ENCODE assay signal across 10 cellular contexts in genomic region chr19:3508771-3509535, GRCh38. TPM values are rescaled to one million over a fixed set of nuclear protein-coding genes. Genes with fewer than 3 reads are reported as not detected.
DNase-seq lines count a peak whose midpoint lies in the region; ATAC-seq and TF ChIP-seq lines count a peak whose summit lies in the region.
"Had no signal": no experiment of that assay in that cellular context is flagged by ENCODE, and none has a peak within 500 bp of the region (broad histone marks: within the 10 kb centered on the region; RNA-seq: fewer than 3 reads in every experiment).

No MANE protein-coding gene starts in this region.

- no peak for TF ChIP-seq POLR2A in esophagus muscularis mucosa (IDR thresholded peaks at IDR 0.05; ENCODE audit: low read depth)

- TF ChIP-seq CTCF in WTC11 (IDR thresholded peaks at IDR 0.05) (no peak), glutamatergic neuron (IDR thresholded peaks at IDR 0.05; ENCODE audit: partially characterized antibody, unreplicated experiment) (no peak), GM10248 (IDR thresholded peaks at IDR 0.05; ENCODE audit: control extremely low read depth, extremely low read depth, low read depth, missing control alignments) (no peak), esophagus muscularis mucosa (IDR thresholded peaks at IDR 0.05) (no peak)

- H3K4me1 ChIP-seq in esophagus muscularis mucosa = peaks cover 35 to 81% (median 60%) of the 10 kb centered on the region in 4 donors

- H3K36me3 ChIP-seq in esophagus muscularis mucosa = peaks cover 0 to 31% (median 22%) of the 10 kb centered on the region in 4 donors
- H3K36me3 ChIP-seq: right atrium auricular region had no signal

- H3K9me3 ChIP-seq in esophagus muscularis mucosa = no peaks in the 10 kb centered on the region
- H3K9me3 ChIP-seq: right atrium auricular region had no signal

- H3K27me3 ChIP-seq in esophagus muscularis mucosa = no peaks in the 10 kb centered on the region
- H3K27me3 ChIP-seq: right atrium auricular region had no signal

- H3K4me3 Mint-ChIP-seq in WTC11 = no peak overlapping the region
- H3K4me3 Mint-ChIP-seq in glutamatergic neuron (ENCODE audit: unreplicated experiment) = peak overlapping the region; percentile 65
- peak overlapping the region; percentile 93 for H3K4me3 Mint-ChIP-seq in stimulated activated effector memory CD8-positive, alpha-beta T cell treated with anti-CD3 and anti-CD28 coated beads, Interleukin-12 subunit alpha, Interleukin-12 subunit beta, amount 100 ng/mL, for 72 hours

- H3K27ac Mint-ChIP-seq in WTC11 = peak overlapping the region; percentile 83; the same call in 1 of the 2 replicates
- H3K27ac Mint-ChIP-seq in glutamatergic neuron (ENCODE audit: unreplicated experiment) = no peak overlapping the region
- H3K27ac Mint-ChIP-seq in stimulated activated effector memory CD8-positive, alpha-beta T cell treated with anti-CD3 and anti-CD28 coated beads, Interleukin-12 subunit alpha, Interleukin-12 subunit beta, amount 100 ng/mL, for 72 hours = peak overlapping the region; percentile 89

- peak; percentile 10 to 14 for DNase-seq in activated CD4-positive, alpha-beta T cell treated with anti-CD3 and anti-CD28 coated beads, Interleukin-2, amount 50 U/mL, for 48 hours
- DNase-seq in activated CD4-positive, alpha-beta T cell treated with anti-CD3 and anti-CD28 coated beads for 48 hours = no peak
- DNase-seq in WTC11 (ENCODE audit: low spot score) (no peak), glutamatergic neuron (no peak), NCI-H146 treated with DMSO at 0.1 percent for 48 hours (lab: John Stamatoyannopoulos, UW; ENCODE audit: unreplicated experiment) (no peak), GM10248 (ENCODE audit: extremely low spot score) (no peak), esophagus muscularis mucosa (ENCODE audit: extremely low spot score) (no peak)
- no peak for DNase-seq in stimulated activated effector memory CD8-positive, alpha-beta T cell treated with anti-CD3 and anti-CD28 coated beads, Interleukin-12 subunit alpha, Interleukin-12 subunit beta, amount 100 ng/mL, for 72 hours (ENCODE audit: low spot score in 2 of 2)
- DNase-seq: left cardiac atrium had no signal

- CTCF ChIA-PET in WTC11 (lab: Charles Lee) = interaction anchor here (1.2 kb wide), 1 partner anchor 17 kb away, joined by 4 read pairs; no protein-coding TSS in a partner anchor
- CTCF ChIA-PET in GM10248 (lab: Yijun Ruan, JAX) = no interaction called here

- no peaks in the 10 kb centered on the region; the same call in 1 of the 2 replicates for H3K27me3 Mint-ChIP-seq in WTC11 (ENCODE audit: low read depth)
- peaks cover 7% of the 10 kb centered on the region for H3K27me3 Mint-ChIP-seq in glutamatergic neuron (ENCODE audit: unreplicated experiment)

- TF ChIP-seq EP300 in esophagus muscularis mucosa (IDR thresholded peaks at IDR 0.05) = no peak

- H3K4me1 Mint-ChIP-seq in WTC11 (peaks cover 18% of the 10 kb centered on the region), glutamatergic neuron (ENCODE audit: low read depth, unreplicated experiment) (peaks cover 15% of the 10 kb centered on the region)
- peaks cover 69% of the 10 kb centered on the region for H3K4me1 Mint-ChIP-seq in stimulated activated effector memory CD8-positive, alpha-beta T cell treated with anti-CD3 and anti-CD28 coated beads, Interleukin-12 subunit alpha, Interleukin-12 subunit beta, amount 100 ng/mL, for 72 hours

- peaks cover 12% of the 10 kb centered on the region; the same call in 1 of the 2 replicates for H3K36me3 Mint-ChIP-seq in WTC11
- H3K36me3 Mint-ChIP-seq in glutamatergic neuron (ENCODE audit: unreplicated experiment) = no peaks in the 10 kb centered on the region
- H3K36me3 Mint-ChIP-seq in stimulated activated effector memory CD8-positive, alpha-beta T cell treated with anti-CD3 and anti-CD28 coated beads, Interleukin-12 subunit alpha, Interleukin-12 subunit beta, amount 100 ng/mL, for 72 hours = peaks cover 64% of the 10 kb centered on the region

- H3K9me3 Mint-ChIP-seq in WTC11 (no peaks in the 10 kb centered on the region), glutamatergic neuron (ENCODE audit: unreplicated experiment) (peaks cover 4% of the 10 kb centered on the region)
- H3K9me3 Mint-ChIP-seq in stimulated activated effector memory CD8-positive, alpha-beta T cell treated with anti-CD3 and anti-CD28 coated beads, Interleukin-12 subunit alpha, Interleukin-12 subunit beta, amount 100 ng/mL, for 72 hours = no peaks in the 10 kb centered on the region

- H3K4me3 ChIP-seq in esophagus muscularis mucosa = no peak overlapping the region
- H3K4me3 ChIP-seq: right atrium auricular region had no signal

- WGBS in esophagus muscularis mucosa = 79% methylated on average over 23 of the region's 23 CpGs

- intact Hi-C loops in esophagus muscularis mucosa (cut with DNase I) = no loop called here

- ATAC-seq in WTC11 = no peak
- ATAC-seq in stimulated activated effector memory CD8-positive, alpha-beta T cell treated with anti-CD3 and anti-CD28 coated beads, Interleukin-12 subunit alpha, Interleukin-12 subunit beta, amount 100 ng/mL, for 72 hours = no peak
- ATAC-seq: left cardiac atrium had no signal

- peak overlapping the region in 1 of 4 donors; percentile 1 for H3K27ac ChIP-seq in esophagus muscularis mucosa (replicated peaks in 1 of 4)
- H3K27ac ChIP-seq: right atrium auricular region had no signal

- POLR2A ChIA-PET in WTC11 (lab: Charles Lee) = interaction anchor here (0.7 kb wide), 1 partner anchor 9 kb away, joined by 7 read pairs; no protein-coding TSS in a partner anchor
- POLR2A ChIA-PET in GM10248 (lab: Yijun Ruan, JAX) = no interaction called here

TF ChIP-seq in WTC11, 78 proteins besides CTCF, POLR2A, EP300 and RAD21:
- TF ChIP-seq ZNF219 (CRISPR knock-in tag; IDR thresholded peaks at IDR 0.05; ENCODE audit: borderline replicate concordance) (no peak), ZNF317 (CRISPR knock-in tag; IDR thresholded peaks at IDR 0.05; ENCODE audit: borderline replicate concordance, low read depth) (no peak), FOXJ3 (CRISPR knock-in tag; IDR thresholded peaks at IDR 0.05; ENCODE audit: borderline replicate concordance) (no peak), ATF1 (CRISPR knock-in tag; IDR thresholded peaks at IDR 0.05) (no peak), ZBTB21 (CRISPR knock-in tag; IDR thresholded peaks at IDR 0.05; ENCODE audit: borderline replicate concordance) (no peak), PREB (CRISPR knock-in tag; IDR thresholded peaks at IDR 0.05; ENCODE audit: borderline replicate concordance) (no peak), HMGA2 (CRISPR knock-in tag; IDR thresholded peaks at IDR 0.05) (no peak), CREB1 (CRISPR knock-in tag; IDR thresholded peaks at IDR 0.05) (no peak), OVOL2 (CRISPR knock-in tag; IDR thresholded peaks at IDR 0.05; ENCODE audit: borderline replicate concordance) (no peak), ZNF416 (CRISPR knock-in tag; IDR thresholded peaks at IDR 0.05) (no peak), FOXK1 (CRISPR knock-in tag; IDR thresholded peaks at IDR 0.05) (no peak), TEAD1 (CRISPR knock-in tag; IDR thresholded peaks at IDR 0.05) (no peak), CREM (CRISPR knock-in tag; IDR thresholded peaks at IDR 0.05) (no peak)
- TF ChIP-seq, protein P1, sequence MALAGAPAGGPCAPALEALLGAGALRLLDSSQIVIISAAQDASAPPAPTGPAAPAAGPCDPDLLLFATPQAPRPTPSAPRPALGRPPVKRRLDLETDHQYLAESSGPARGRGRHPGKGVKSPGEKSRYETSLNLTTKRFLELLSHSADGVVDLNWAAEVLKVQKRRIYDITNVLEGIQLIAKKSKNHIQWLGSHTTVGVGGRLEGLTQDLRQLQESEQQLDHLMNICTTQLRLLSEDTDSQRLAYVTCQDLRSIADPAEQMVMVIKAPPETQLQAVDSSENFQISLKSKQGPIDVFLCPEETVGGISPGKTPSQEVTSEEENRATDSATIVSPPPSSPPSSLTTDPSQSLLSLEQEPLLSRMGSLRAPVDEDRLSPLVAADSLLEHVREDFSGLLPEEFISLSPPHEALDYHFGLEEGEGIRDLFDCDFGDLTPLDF (CRISPR knock-in tag; IDR thresholded peaks at IDR 0.05) = no peak
- TF ChIP-seq, protein P2, sequence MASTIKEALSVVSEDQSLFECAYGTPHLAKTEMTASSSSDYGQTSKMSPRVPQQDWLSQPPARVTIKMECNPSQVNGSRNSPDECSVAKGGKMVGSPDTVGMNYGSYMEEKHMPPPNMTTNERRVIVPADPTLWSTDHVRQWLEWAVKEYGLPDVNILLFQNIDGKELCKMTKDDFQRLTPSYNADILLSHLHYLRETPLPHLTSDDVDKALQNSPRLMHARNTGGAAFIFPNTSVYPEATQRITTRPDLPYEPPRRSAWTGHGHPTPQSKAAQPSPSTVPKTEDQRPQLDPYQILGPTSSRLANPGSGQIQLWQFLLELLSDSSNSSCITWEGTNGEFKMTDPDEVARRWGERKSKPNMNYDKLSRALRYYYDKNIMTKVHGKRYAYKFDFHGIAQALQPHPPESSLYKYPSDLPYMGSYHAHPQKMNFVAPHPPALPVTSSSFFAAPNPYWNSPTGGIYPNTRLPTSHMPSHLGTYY (CRISPR knock-in tag; IDR thresholded peaks at IDR 0.05) = no peak

RNA-seq across cellular contexts. Expression of gene FZR1, which starts 2.8 kb away (rescaled TPM):
- total RNA-seq in WTC11 (2021) (43.6 to 60.8 TPM (median 44.4 TPM) in 3 replicates), glutamatergic neuron (ENCODE audit: unreplicated experiment) (51.3 TPM), esophagus muscularis mucosa (10 to 100 TPM; 15.8 to 41.2 (median 31.4) TPM)

RNA-seq across cellular contexts. Expression of gene DOHH, which starts 8.5 kb away (rescaled TPM):
- total RNA-seq in WTC11 (2021) = 16.9 to 22.2 TPM (median 18.3 TPM) in 3 replicates
- 8.5 TPM for total RNA-seq in glutamatergic neuron (ENCODE audit: unreplicated experiment)
- 10 to 100 TPM; 19.5 to 37.5 (median 25.8) TPM for total RNA-seq in esophagus muscularis mucosa

RNA-seq across cellular contexts. Expression of gene SMIM44, which starts 25.7 kb away (rescaled TPM):
- not detected in 3 replicates for total RNA-seq in WTC11 (2021)
- total RNA-seq in glutamatergic neuron (ENCODE audit: unreplicated experiment) = not detected
- total RNA-seq in esophagus muscularis mucosa = not detected
- total RNA-seq: left cardiac atrium, right atrium auricular region had no signal

RNA-seq across cellular contexts. Expression of gene SMIM24, which starts 28.6 kb away (rescaled TPM):
- total RNA-seq in WTC11 (2021) (2.8 to 9.9 TPM (median 7.4 TPM) in 3 replicates), glutamatergic neuron (ENCODE audit: unreplicated experiment) (not detected), esophagus muscularis mucosa (not detected)
- total RNA-seq: left cardiac atrium, right atrium auricular region had no signal

RNA-seq across cellular contexts. Expression of gene TEKTIP1, which starts 30.0 kb away (rescaled TPM):
- total RNA-seq in WTC11 (2021) = 3.3 to 6.3 TPM (median 4.7 TPM) in 3 replicates
- 2.5 TPM for total RNA-seq in glutamatergic neuron (ENCODE audit: unreplicated experiment)
- not detected for total RNA-seq in esophagus muscularis mucosa
- total RNA-seq: right atrium auricular region had no signal

Comparison
In these comparisons a context has a peak if more than half of its experiments do, and no peak if none do; other contexts are left out.
1. DNase-seq: peak in activated CD4-positive, alpha-beta T cell treated with anti-CD3 and anti-CD28 coated beads, Interleukin-2, amount 50 U/mL, for 48 hours (2 of 2); none in activated CD4-positive, alpha-beta T cell treated with anti-CD3 and anti-CD28 coated beads for 48 hours (single experiment), WTC11 (single experiment), glutamatergic neuron (single experiment), stimulated activated effector memory CD8-positive, alpha-beta T cell treated with anti-CD3 and anti-CD28 coated beads, Interleukin-12 subunit alpha, Interleukin-12 subunit beta, amount 100 ng/mL, for 72 hours (0 of 2), NCI-H146 treated with DMSO at 0.1 percent for 48 hours (single experiment), GM10248 (single experiment) and esophagus muscularis mucosa (single experiment).